23 cellular contexts compared by ENCODE assay signal in genomic region chr3:67920969-67921368, GRCh38.
A peak's percentile ranks its signal among the peaks of the same experiment; 100 is the strongest.
DNase-seq lines count a peak whose midpoint lies in the region; ATAC-seq and TF ChIP-seq lines count a peak whose summit lies in the region.
"Had no signal": no experiment of that assay in that cellular context is flagged by ENCODE, and none has a peak within 500 bp of the region (broad histone marks: within the 10 kb centered on the region; RNA-seq: fewer than 3 reads in every experiment).

No MANE protein-coding gene starts in this region.

- H3K27ac Mint-ChIP-seq in type B pancreatic cell = peak overlapping the region; percentile 7
- no peak overlapping the region for H3K27ac Mint-ChIP-seq in natural killer cell treated with Interleukin-12 subunit alpha and Interleukin-12 subunit beta and Interleukin-15 and Interleukin-18, amount 100 ng/mL, for 72 hours
- H3K27ac Mint-ChIP-seq: CD14-positive monocyte; CD4-positive, alpha-beta memory T cell; CD4-positive, CD25-positive, alpha-beta regulatory T cell; CD8-positive, alpha-beta memory T cell had no signal

- peak; percentile 71 for ATAC-seq in foreskin keratinocyte
- ATAC-seq in omental fat pad (ENCODE audit: low FRiP score) = peak; percentile 54
- ATAC-seq in natural killer cell treated with Interleukin-12 subunit alpha and Interleukin-12 subunit beta and Interleukin-15 and Interleukin-18, amount 100 ng/mL, for 72 hours = no peak

- no peaks in the 10 kb centered on the region for H3K36me3 Mint-ChIP-seq in type B pancreatic cell
- H3K36me3 Mint-ChIP-seq in natural killer cell treated with Interleukin-12 subunit alpha and Interleukin-12 subunit beta and Interleukin-15 and Interleukin-18, amount 100 ng/mL, for 72 hours = no peaks in the 10 kb centered on the region
- H3K36me3 Mint-ChIP-seq: CD14-positive monocyte had no signal

- peaks cover 11% of the 10 kb centered on the region for H3K4me1 ChIP-seq in foreskin keratinocyte
- H3K4me1 ChIP-seq: BE2C had no signal

- H3K4me1 Mint-ChIP-seq in type B pancreatic cell (ENCODE audit: unreplicated experiment) = no peaks in the 10 kb centered on the region
- H3K4me1 Mint-ChIP-seq in natural killer cell treated with Interleukin-12 subunit alpha and Interleukin-12 subunit beta and Interleukin-15 and Interleukin-18, amount 100 ng/mL, for 72 hours (ENCODE audit: low read depth in 2 of 2) = no peaks in the 10 kb centered on the region
- H3K4me1 Mint-ChIP-seq: CD14-positive monocyte; CD4-positive, alpha-beta memory T cell; CD4-positive, CD25-positive, alpha-beta regulatory T cell; CD8-positive, alpha-beta memory T cell had no signal

- H3K27me3 ChIP-seq in foreskin keratinocyte = no peaks in the 10 kb centered on the region
- H3K27me3 ChIP-seq: BE2C, BLaER1 had no signal

- peak overlapping the region; percentile 75 for H3K27ac ChIP-seq in foreskin keratinocyte
- H3K27ac ChIP-seq: BLaER1 had no signal

- H3K9me3 Mint-ChIP-seq in type B pancreatic cell = peaks cover 13% of the 10 kb centered on the region
- no peaks in the 10 kb centered on the region for H3K9me3 Mint-ChIP-seq in natural killer cell treated with Interleukin-12 subunit alpha and Interleukin-12 subunit beta and Interleukin-15 and Interleukin-18, amount 100 ng/mL, for 72 hours

- DNase-seq in foreskin keratinocyte = peak; percentile 85 to 97
- no peak for DNase-seq in omental fat pad (ENCODE audit: low spot score)
- no peak for DNase-seq in type B pancreatic cell (ENCODE audit: extremely low spot score, unreplicated experiment)
- no peak for DNase-seq in natural killer cell treated with Interleukin-12 subunit alpha and Interleukin-12 subunit beta and Interleukin-15 and Interleukin-18, amount 100 ng/mL, for 72 hours (ENCODE audit: low spot score)
- no peak for DNase-seq in NCI-H526 (lab: John Stamatoyannopoulos, UW)
- no peak for DNase-seq in activated CD4-positive, CD25-positive, alpha-beta regulatory T cell treated with anti-CD3 and anti-CD28 coated beads, Interleukin-2, amount 50 U/mL, for 72 hours
- DNase-seq: 8988T; ACHN; BE2C; C1 segment of cervical spinal cord; CD4-positive, alpha-beta memory T cell; CD4-positive, CD25-positive, alpha-beta regulatory T cell; CD8-positive, alpha-beta memory T cell; COR-L47; DMS 273 treated with DMSO at 0.1 percent for 48 hours; DMS153; DMS53; DMS79; DND-41; EL; GDM1 had no signal

- no peaks in the 10 kb centered on the region for H3K27me3 Mint-ChIP-seq in type B pancreatic cell
- peaks cover under 1 to 2% of the 10 kb centered on the region in 2 donors for H3K27me3 Mint-ChIP-seq in natural killer cell treated with Interleukin-12 subunit alpha and Interleukin-12 subunit beta and Interleukin-15 and Interleukin-18, amount 100 ng/mL, for 72 hours
- H3K27me3 Mint-ChIP-seq: CD4-positive, CD25-positive, alpha-beta regulatory T cell had no signal

- TF ChIP-seq CTCF in foreskin keratinocyte (conservative IDR thresholded peaks at IDR 0.05) (no peak), omental fat pad (IDR thresholded peaks at IDR 0.05) (no peak), type B pancreatic cell (conservative IDR thresholded peaks at IDR 0.05) (no peak)

- no peak overlapping the region for H3K4me3 Mint-ChIP-seq in type B pancreatic cell
- H3K4me3 Mint-ChIP-seq in natural killer cell treated with Interleukin-12 subunit alpha and Interleukin-12 subunit beta and Interleukin-15 and Interleukin-18, amount 100 ng/mL, for 72 hours = no peak overlapping the region
- H3K4me3 Mint-ChIP-seq: CD14-positive monocyte; CD4-positive, alpha-beta memory T cell; CD4-positive, CD25-positive, alpha-beta regulatory T cell; CD8-positive, alpha-beta memory T cell had no signal

Comparison
In these comparisons a context has a peak if more than half of its experiments do, and no peak if none do; other contexts are left out.
1. ATAC-seq: peak in foreskin keratinocyte (single experiment) and omental fat pad (single experiment); none in natural killer cell treated with Interleukin-12 subunit alpha and Interleukin-12 subunit beta and Interleukin-15 and Interleukin-18, amount 100 ng/mL, for 72 hours (0 of 2).
2. DNase-seq: peak in foreskin keratinocyte (2 of 2); none in omental fat pad (single experiment), type B pancreatic cell (single experiment), natural killer cell treated with Interleukin-12 subunit alpha and Interleukin-12 subunit beta and Interleukin-15 and Interleukin-18, amount 100 ng/mL, for 72 hours (single experiment), NCI-H526 (0 of 2) and activated CD4-positive, CD25-positive, alpha-beta regulatory T cell treated with anti-CD3 and anti-CD28 coated beads, Interleukin-2, amount 50 U/mL, for 72 hours (single experiment).